ENCODE assay signal across 7 cellular contexts in genomic region chr3:32571192-32571485, GRCh38. TPM values are rescaled to one million over a fixed set of nuclear protein-coding genes. Genes with fewer than 3 reads are reported as not detected.
DNase-seq lines count a peak whose midpoint lies in the region; ATAC-seq, FAIRE-seq and TF ChIP-seq lines count a peak whose summit lies in the region.

No MANE protein-coding gene starts in this region.

- peak overlapping the region; percentile 96 for H3K4me2 ChIP-seq in GM12878 (ENCODE audit: control insufficient read depth, insufficient read depth)

- peak overlapping the region; percentile 77 for H3K9ac ChIP-seq in GM12878 (ENCODE audit: control insufficient read depth, insufficient read depth, low read length)

- no peaks in the 10 kb centered on the region for H3K27me3 ChIP-seq in GM12878 (replicated peaks in 1 of 2; ENCODE audit: control insufficient read depth in 2 of 2, insufficient read depth in 2 of 2, low read length in 1 of 2)
- H3K27me3 ChIP-seq in left lung = no peaks in the 10 kb centered on the region
- H3K27me3 ChIP-seq in thymus (ENCODE audit: control insufficient read depth, insufficient read depth) = no peaks in the 10 kb centered on the region

- H3K36me3 ChIP-seq in GM12878 (ENCODE audit: control insufficient read depth in 2 of 2, insufficient read depth in 2 of 2, low read length in 1 of 2) = peaks cover 0 to 2% of the 10 kb centered on the region in 2 experiments; a peak in 1 of 4 replicates
- peaks cover 0 to 5% of the 10 kb centered on the region in 2 donors for H3K36me3 ChIP-seq in left lung
- H3K36me3 ChIP-seq in thymus (ENCODE audit: control insufficient read depth, insufficient read depth) = peaks cover under 1% of the 10 kb centered on the region

- DNase-seq in GM12878 (ENCODE audit: low read depth, low spot score) (no peak), left lung (no peak), foreskin melanocyte (no peak)

- SMC1A ChIA-PET in GM12878 (lab: Charles Lee; ENCODE audit: uncharacterized antibody, unreplicated experiment) = no interaction called here

- intact Hi-C loops in GM12878 (cut with micrococcal nuclease; ENCODE audit: unreplicated experiment) = no loop called here
- intact Hi-C loops in left lung (cut with DNase I) = no loop called here

- H3K27ac ChIP-seq in GM12878 (ENCODE audit: control insufficient read depth, insufficient read depth) = peak overlapping the region; percentile 74
- H3K27ac ChIP-seq in left lung = peak overlapping the region; percentile 98 to 99
- H3K27ac ChIP-seq in thymus (ENCODE audit: low read depth) = peak overlapping the region; percentile 67

- H3K4me1 ChIP-seq in GM12878 (ENCODE audit: control insufficient read depth, insufficient read depth, low read length) (no peaks in the 10 kb centered on the region), left lung (peaks cover 0 to 43% of the 10 kb centered on the region in 2 donors), thymus (ENCODE audit: control insufficient read depth, insufficient read depth, low read length) (peaks cover 3% of the 10 kb centered on the region)

- H3K79me2 ChIP-seq in GM12878 (ENCODE audit: control insufficient read depth, insufficient read depth, low read length) = peaks cover 27% of the 10 kb centered on the region

- H2AFZ ChIP-seq in GM12878 (ENCODE audit: control insufficient read depth, low read depth, low read length) = peak overlapping the region; percentile 66

- H3K4me3 ChIP-seq in GM12878 = peak overlapping the region; percentile 92
- H3K4me3 ChIP-seq in left lung = peak overlapping the region; percentile 94 to 98
- peak overlapping the region; percentile 64 for H3K4me3 ChIP-seq in thymus (ENCODE audit: low read length)

- TF ChIP-seq POLR2A in GM12878 (IDR thresholded peaks at IDR 0.05; ENCODE audit: low read depth, low read length) = no peak

- POLR2A ChIA-PET in GM12878 (lab: Charles Lee) = interaction anchor here (0.6 kb wide), 2 partner anchors 422 to 862 kb away, joined by 3 to 4 read pairs; no protein-coding TSS in a partner anchor

- CTCF ChIA-PET in GM12878 (lab: Yijun Ruan, JAX) = no interaction called here

- TF ChIP-seq CTCF in GM12878 (IDR thresholded peaks at IDR 0.05 in 2 of 3, conservative IDR thresholded peaks at IDR 0.05 in 1 of 3; ENCODE audit: control insufficient read depth in 2 of 3, extremely low read depth in 1 of 3, insufficient read depth in 1 of 3, low read depth in 3 of 3, low read length in 3 of 3) = no peak
- no peak for TF ChIP-seq CTCF in left lung (IDR thresholded peaks at IDR 0.05)

- no peak for TF ChIP-seq RAD21 in GM12878 (IDR thresholded peaks at IDR 0.05; ENCODE audit: insufficient read depth, low read depth, low read length)

- no peaks in the 10 kb centered on the region for H4K20me1 ChIP-seq in GM12878 (ENCODE audit: control insufficient read depth, insufficient read depth)

- H3K9me3 ChIP-seq in GM12878 (replicated peaks; ENCODE audit: control insufficient read depth, insufficient read depth, low read length) = no peaks in the 10 kb centered on the region
- H3K9me3 ChIP-seq in left lung = no peaks in the 10 kb centered on the region
- no peaks in the 10 kb centered on the region for H3K9me3 ChIP-seq in thymus (ENCODE audit: control insufficient read depth)

- RAD21 ChIA-PET in GM12878 (lab: Charles Lee; ENCODE audit: unreplicated experiment) = no interaction called here

- FAIRE-seq in GM12878 (lab: Jason Lieb, UNC) = no peak

- 1% methylated on average over 14 of the region's 14 CpGs for WGBS in GM12878 (ENCODE audit: insufficient coverage, insufficient replicate concordance, low lambda C conversion rate, missing lambda C conversion rate)
- WGBS in thymus = 2% methylated on average over 14 of the region's 14 CpGs

- TF ChIP-seq EP300 in GM12878 (IDR thresholded peaks at IDR 0.05; ENCODE audit: borderline replicate concordance in 1 of 2, control insufficient read depth in 1 of 2, low read depth in 2 of 2, low read length in 2 of 2) = no peak

- in situ Hi-C loops in GM12878 (cut with MboI) = no loop called here

- ATAC-seq in GM19395 (IDR thresholded peaks at IDR 0.05; ENCODE audit: unreplicated experiment) (peak; percentile 39), HG03457 (IDR thresholded peaks at IDR 0.05; ENCODE audit: unreplicated experiment) (peak; percentile 26), GM12878 (peak; percentile 51), left lung (peak; percentile 59), HG03520 (IDR thresholded peaks at IDR 0.05; ENCODE audit: unreplicated experiment) (no peak)

- BruUV-seq in GM12878 (replicated peaks; lab: Mats Ljungman, UMichigan) = no TSS peak

TF ChIP-seq in GM12878, 131 proteins besides CTCF, POLR2A, EP300 and RAD21:
- no peak for TF ChIP-seq BCL3 (IDR thresholded peaks at IDR 0.05; ENCODE audit: borderline replicate concordance, insufficient read depth, low read depth, low read length, poor library complexity, severe bottlenecking)
- TF ChIP-seq ZSCAN29 (IDR thresholded peaks at IDR 0.05) = no peak
- TF ChIP-seq RCOR1 (conservative IDR thresholded peaks at IDR 0.05; ENCODE audit: low read depth, low read length) = no peak
- TF ChIP-seq POU2F2 (IDR thresholded peaks at IDR 0.05; ENCODE audit: borderline replicate concordance, low read depth, low read length) = no peak
- no peak for TF ChIP-seq ZBTB4 (CRISPR knock-in tag; IDR thresholded peaks at IDR 0.05)
- TF ChIP-seq GABPA (IDR thresholded peaks at IDR 0.05; ENCODE audit: low read depth) = no peak
- TF ChIP-seq NFIC (IDR thresholded peaks at IDR 0.05; ENCODE audit: low read depth, low read length) = no peak
- no peak for TF ChIP-seq FOXK2 (IDR thresholded peaks at IDR 0.05)
- TF ChIP-seq ZNF622 (IDR thresholded peaks at IDR 0.05) = no peak
- no peak for TF ChIP-seq MAX (IDR thresholded peaks at IDR 0.05; ENCODE audit: low read depth, low read length)
- no peak for TF ChIP-seq DPF2 (IDR thresholded peaks at IDR 0.05)
- TF ChIP-seq NFXL1 (IDR thresholded peaks at IDR 0.05; ENCODE audit: borderline replicate concordance) = no peak
- no peak for TF ChIP-seq ZNF207 (IDR thresholded peaks at IDR 0.05; ENCODE audit: borderline replicate concordance)
- TF ChIP-seq ZNF384 (IDR thresholded peaks at IDR 0.05; ENCODE audit: borderline replicate concordance, low read depth, low read length) = no peak
- TF ChIP-seq POLR2AphosphoS2 (IDR thresholded peaks at IDR 0.05; ENCODE audit: low read depth, low read length) = no peak
- TF ChIP-seq TCF3 (IDR thresholded peaks at IDR 0.05; ENCODE audit: borderline replicate concordance, insufficient read depth, low read depth, low read length) = no peak

RNA-seq across cellular contexts. Expression of gene DYNC1LI1, which starts 0.5 kb away (rescaled TPM):
- 41.3 and 43.7 TPM in 2 replicates for total RNA-seq in GM12878 (2013; cell fraction: nucleolus; rRNA removed)
- total RNA-seq in GM12878 (2014; rRNA removed) (26.5 and 30.8 TPM in 2 replicates), GM12878 (2014; rRNA removed; fragmentation: Illumina TruSeq; extraction: Trizol) (34.4 and 36.5 TPM in 2 replicates), GM12878 (2021) (29.7 and 32.0 TPM in 2 replicates), left lung (10 to 100 TPM; 32.6 to 38.1 TPM)
- 8.9 TPM for polyA plus RNA-seq in GM12878 (2011; ENCODE audit: low read depth)
- polyA plus RNA-seq in GM12878 (2011; rRNA removed) (51.7 and 83.7 TPM in 2 replicates), GM12878 (2014; fragmentation: Illumina TruSeq; extraction: Trizol) (32.0 and 40.8 TPM in 2 replicates), GM12878 (2014; fragmentation: Nextera tagmentation; extraction: Ambion mirVana) (10 to 100 TPM; 11.5 to 17.0 TPM), GM12878 (2014; rRNA removed) (28.1 and 30.1 TPM in 2 replicates), GM12878 (2016; fragmentation: Nextera tagmentation; extraction: Ambion mirVana) (10 to 100 TPM; 36.8 to 37.6 TPM), thymus (29.2 TPM)
- polyA plus RNA-seq in GM12878 (2011; cell fraction: cytosol; rRNA removed) = 15.4 and 18.0 TPM in 2 replicates
- 14.5 and 21.8 TPM in 2 replicates for polyA plus RNA-seq in GM12878 (2011; cell fraction: nucleus; rRNA removed)
- 15.3 and 19.8 TPM in 2 replicates for polyA plus RNA-seq in GM12878 (2012)
- polyA minus RNA-seq in GM12878 (2011; rRNA and poly(A)+ RNA removed) = 20.3 and 21.6 TPM in 2 replicates
- 9.6 and 12.0 TPM in 2 replicates for polyA minus RNA-seq in GM12878 (2011; cell fraction: cytosol; rRNA and poly(A)+ RNA removed)
- polyA minus RNA-seq in GM12878 (2011; cell fraction: nucleus; rRNA and poly(A)+ RNA removed) = 30.8 and 67.1 TPM in 2 replicates
